ENCODE assay signal across 8 cellular contexts in the genomic region with DNA sequence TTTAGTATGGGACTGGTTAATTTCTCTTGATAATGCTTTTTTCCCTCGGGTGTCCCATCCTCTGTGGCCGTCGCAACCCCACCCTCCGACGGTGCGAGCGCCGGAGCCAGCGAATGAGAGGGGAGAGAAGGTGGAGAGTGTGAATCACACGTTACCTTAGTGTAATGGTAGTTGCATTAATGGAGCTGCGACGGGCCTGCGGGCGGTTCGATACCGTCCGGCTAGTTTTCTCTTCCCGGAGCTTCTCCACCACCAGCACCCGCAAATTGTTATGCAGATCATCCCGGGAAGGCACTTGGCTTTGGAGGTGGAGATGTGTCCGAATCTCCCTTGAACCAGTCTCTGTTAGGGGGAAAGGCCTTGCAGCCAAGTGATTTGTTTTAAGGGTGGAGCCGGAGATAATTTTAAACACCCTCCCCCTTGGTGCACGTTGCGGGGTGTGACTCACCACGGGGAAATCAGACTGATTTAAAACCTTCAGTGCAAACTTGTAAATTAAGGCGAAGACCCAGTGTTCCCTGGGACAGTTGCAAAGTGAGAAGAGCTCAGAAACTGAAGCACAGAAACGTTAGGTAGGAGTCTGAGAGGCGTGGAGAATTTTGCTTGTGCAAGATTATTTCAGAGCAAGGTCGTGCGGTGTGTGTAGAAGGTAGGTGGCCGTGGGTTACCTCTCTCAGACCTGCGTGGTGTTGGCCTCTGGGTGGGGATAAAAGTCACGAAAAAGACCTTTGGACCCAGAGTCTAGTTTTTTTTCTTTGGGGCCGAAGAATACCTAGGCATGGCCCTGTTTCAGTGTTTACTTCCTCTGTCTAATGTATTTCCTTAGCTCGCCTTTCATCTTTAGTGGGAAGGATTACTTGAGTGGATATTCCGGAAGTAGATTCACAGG. TPM values are rescaled to one million over a fixed set of nuclear protein-coding genes. Genes with fewer than 3 reads are reported as not detected.
DNase-seq lines count a peak whose midpoint lies in the region; ATAC-seq and TF ChIP-seq lines count a peak whose summit lies in the region.

No MANE protein-coding gene starts in this region.

- no peak overlapping the region for H2BK5ac ChIP-seq in H9 (ENCODE audit: insufficient read length, low read length)

- H3K4me3 ChIP-seq in MG63: peak overlapping the region; percentile 68

- no peak for TF ChIP-seq CTCF in H9 (conservative IDR thresholded peaks at IDR 0.05)
- no peak for TF ChIP-seq CTCF in WTC11 (IDR thresholded peaks at IDR 0.05)

- H3K27ac Mint-ChIP-seq in H9 (peak overlapping the region; percentile 86 to 98 (median 93)), WTC11 (peak overlapping the region; percentile 95)

- peaks cover 26% of the 10 kb centered on the region for H3K79me2 ChIP-seq in H9 (ENCODE audit: insufficient read depth, low read length)

- no peak overlapping the region; the same call in 1 of the 2 replicates for H3K4ac ChIP-seq in H9 (ENCODE audit: low read depth, low read length)

- no peak overlapping the region for H3K23ac ChIP-seq in H9 (ENCODE audit: insufficient read length, low read depth, low read length)

- H2BK12ac ChIP-seq in H9 (ENCODE audit: insufficient read length, low read depth, low read length): no peak overlapping the region

- no peak overlapping the region for H4K5ac ChIP-seq in H9 (ENCODE audit: insufficient read length, low read depth, low read length)

- H2BK20ac ChIP-seq in H9 (ENCODE audit: low read depth, low read length, poor library complexity, severe bottlenecking): no peak overlapping the region

- H3K18ac ChIP-seq in H9 (ENCODE audit: insufficient read length, low read depth, low read length): peak overlapping the region; percentile 4

- H3K4me1 Mint-ChIP-seq in H9: peaks cover 36 to 41% of the 10 kb centered on the region in 2 experiments
- peaks cover 49% of the 10 kb centered on the region for H3K4me1 Mint-ChIP-seq in WTC11

- peaks cover 3% of the 10 kb centered on the region for H4K20me1 ChIP-seq in H9 (ENCODE audit: control insufficient read depth, insufficient read depth, insufficient read length)

- H3K9ac ChIP-seq in H9 (ENCODE audit: extremely low read depth, insufficient read length, low read length): peak overlapping the region; percentile 91

- H3K27ac ChIP-seq in H9 (ENCODE audit: insufficient read length, low read depth, low read length): peak overlapping the region; percentile 50
- H3K27ac ChIP-seq in caudate nucleus (ENCODE audit: low read depth, low read length): peak overlapping the region; percentile 86

- no peak overlapping the region for H3K56ac ChIP-seq in H9 (ENCODE audit: insufficient read length, low read depth, low read length)

- POLR2A ChIA-PET in WTC11 (lab: Charles Lee): interaction anchor here (0.5 to 4.3 kb wide), 15 partner anchors 11 to 157 kb away, joined by 3 to 53 read pairs (median 5); no protein-coding TSS in a partner anchor

- peaks cover 3% of the 10 kb centered on the region; the same call in 1 of the 2 replicates for H3K4me1 ChIP-seq in H9 (ENCODE audit: insufficient read depth, low read length)

- no peak overlapping the region for H3T11ph ChIP-seq in H9 (ENCODE audit: low read length)

- peak; percentile 17 for TF ChIP-seq POLR2A in GM10847 (IDR thresholded peaks at IDR 0.05; ENCODE audit: extremely low read depth, insufficient read length)

- DNase-seq in H9 (peak; percentile 88), MG63 (no peak), WTC11 (ENCODE audit: low spot score) (peak; percentile 74), caudate nucleus (lab: John Stamatoyannopoulos, UW) (peak in 34 of 61 donors; percentile 3 to 70 (median 36)), kidney tubule cell (ENCODE audit: low spot score) (peak; percentile 92), NCI-H2107 (lab: John Stamatoyannopoulos, UW) (no peak)
- DNase-seq in stimulated activated CD4-positive, alpha-beta T cell treated with anti-CD3 and anti-CD28 coated beads, Interleukin-2, amount 100 ng/mL, for 4 hours (ENCODE audit: low read depth): peak; percentile 68

- H3K14ac ChIP-seq in H9 (ENCODE audit: insufficient read depth, low read length): peak overlapping the region; percentile 66

- H3K36me3 Mint-ChIP-seq in H9 (ENCODE audit: insufficient read depth in 1 of 3, low read depth in 3 of 3) (peaks cover 0 to 3% (median 0%) of the 10 kb centered on the region in 3 experiments; a peak in 3 of 7 replicates), WTC11 (no peaks in the 10 kb centered on the region)

- H3K36me3 ChIP-seq in MG63: no peaks in the 10 kb centered on the region

- peak overlapping the region; percentile 93 to 98 for H3K4me3 Mint-ChIP-seq in H9
- H3K4me3 Mint-ChIP-seq in WTC11: peak overlapping the region; percentile 76

- no peak overlapping the region for H4K8ac ChIP-seq in H9 (replicated peaks; ENCODE audit: insufficient read length, low read depth, low read length)

- H3K9me3 Mint-ChIP-seq in H9: no peaks in the 10 kb centered on the region
- H3K9me3 Mint-ChIP-seq in WTC11: no peaks in the 10 kb centered on the region

- CTCF ChIA-PET in WTC11 (lab: Charles Lee): interaction anchor here (0.7 to 4.5 kb wide), 19 partner anchors 9 to 214 kb away, joined by 3 to 64 read pairs (median 4); a partner anchor contains a TSS

- H3K27me3 Mint-ChIP-seq in H9 (ENCODE audit: low read depth): no peaks in the 10 kb centered on the region
- no peaks in the 10 kb centered on the region for H3K27me3 Mint-ChIP-seq in WTC11 (ENCODE audit: low read depth)

- ATAC-seq in WTC11: peak; percentile 52

- H3K4me2 ChIP-seq in H9 (ENCODE audit: insufficient read depth, insufficient read length, low read length): peak overlapping the region; percentile 93

- H3K79me1 ChIP-seq in H9 (ENCODE audit: insufficient read depth, low read depth, low read length, poor library complexity, severe bottlenecking): no peaks in the 10 kb centered on the region

- H2AK5ac ChIP-seq in H9 (ENCODE audit: insufficient read length, low read length): no peak overlapping the region

- H2BK120ac ChIP-seq in H9 (ENCODE audit: low read depth, low read length, poor library complexity, severe bottlenecking): no peak overlapping the region

- no CpG with 5 or more reads among the region's 36 CpGs for WGBS in H9 (ENCODE audit: extremely low coverage, insufficient read length, low lambda C conversion rate)

- H2AFZ ChIP-seq in H9 (ENCODE audit: low read length): no peak overlapping the region

- H3K27me3 ChIP-seq in H9 (ENCODE audit: insufficient read depth, low read length) (no peaks in the 10 kb centered on the region), MG63 (no peaks in the 10 kb centered on the region)

- H3K9me3 ChIP-seq in H9 (ENCODE audit: control insufficient read depth, low read depth, low read length) (no peaks in the 10 kb centered on the region), MG63 (no peaks in the 10 kb centered on the region)

- no peak overlapping the region for H2BK15ac ChIP-seq in H9 (ENCODE audit: low read depth, low read length)

- H4K91ac ChIP-seq in H9 (ENCODE audit: insufficient read length, low read depth, low read length): no peak overlapping the region

- H3K23me2 ChIP-seq in H9 (ENCODE audit: insufficient read length, low read depth, low read length, poor library complexity, severe bottlenecking): peaks cover 15% of the 10 kb centered on the region

TF ChIP-seq in WTC11, 78 proteins besides CTCF, POLR2A, EP300 and RAD21:
- TF ChIP-seq CBFB (CRISPR knock-in tag; IDR thresholded peaks at IDR 0.05; ENCODE audit: low read depth) (no peak), ZNF121 (CRISPR knock-in tag; IDR thresholded peaks at IDR 0.05) (no peak), RORB (CRISPR knock-in tag; IDR thresholded peaks at IDR 0.05) (no peak), FOXP1 (CRISPR knock-in tag; IDR thresholded peaks at IDR 0.05; ENCODE audit: borderline replicate concordance) (0 out of 2 replicates have a peak, but pooled peaks have one; percentile 0), CREM (CRISPR knock-in tag; IDR thresholded peaks at IDR 0.05) (0 out of 2 replicates have a peak, but pooled peaks have one; percentile 32), ZNF317 (CRISPR knock-in tag; IDR thresholded peaks at IDR 0.05; ENCODE audit: borderline replicate concordance, low read depth) (no peak), TEAD1 (CRISPR knock-in tag; IDR thresholded peaks at IDR 0.05) (0 out of 2 replicates have a peak, but pooled peaks have one; percentile 42), ZNF423 (CRISPR knock-in tag; IDR thresholded peaks at IDR 0.05) (0 out of 2 replicates have a peak, but pooled peaks have one; percentile 30)
- TF ChIP-seq, protein P1, sequence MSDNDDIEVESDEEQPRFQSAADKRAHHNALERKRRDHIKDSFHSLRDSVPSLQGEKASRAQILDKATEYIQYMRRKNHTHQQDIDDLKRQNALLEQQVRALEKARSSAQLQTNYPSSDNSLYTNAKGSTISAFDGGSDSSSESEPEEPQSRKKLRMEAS (CRISPR knock-in tag; IDR thresholded peaks at IDR 0.05): peak; percentile 58; the same call in 1 of the 2 replicates

RNA-seq across cellular contexts. Expression of a gene that starts 1.3 kb away (rescaled TPM):
- 68.9 and 74.5 TPM in 2 replicates for total RNA-seq in H9 (2021)
- 0.47 and 1.1 TPM in 2 replicates for total RNA-seq in MG63 (2014; rRNA removed; shearing (Covaris generic); ENCODE audit: low replicate concordance)
- total RNA-seq in WTC11 (2021): 72.6 to 93.4 TPM (median 83.9 TPM) in 3 replicates

RNA-seq across cellular contexts. Expression of a gene that starts 43.9 kb away (rescaled TPM):
- total RNA-seq in H9 (2021) (1.8 and 2.2 TPM in 2 replicates), WTC11 (2021) (0.73 to 1.5 TPM (median 0.79 TPM) in 3 replicates)
- total RNA-seq in MG63 (2014; rRNA removed; shearing (Covaris generic); ENCODE audit: low replicate concordance): 0.32 and 0.49 TPM in 2 replicates

Comparison
In these comparisons a context has a peak if more than half of its experiments do, and no peak if none do; other contexts are left out.
1. DNase-seq: peak in H9 (single experiment), WTC11 (single experiment), caudate nucleus (34 of 61), kidney tubule cell (single experiment) and stimulated activated CD4-positive, alpha-beta T cell treated with anti-CD3 and anti-CD28 coated beads, Interleukin-2, amount 100 ng/mL, for 4 hours (single experiment); none in MG63 (single experiment) and NCI-H2107 (single experiment).
2. RNA of a gene that starts 1.3 kb away (total RNA-seq): 72.6 to 93.4 TPM in WTC11 and 68.9 to 74.5 TPM in H9; 0.47 to 1.1 TPM in MG63; every median in the first group is over 10 times any median in the second.